Comparison of ENCODE assay signal across 16 cellular contexts in genomic region chr1:81226603-81226928, GRCh38.
DNase-seq lines count a peak whose midpoint lies in the region; ATAC-seq and TF ChIP-seq lines count a peak whose summit lies in the region.
"Had no signal": no experiment of that assay in that cellular context is flagged by ENCODE, and none has a peak within 500 bp of the region (broad histone marks: within the 10 kb centered on the region; RNA-seq: fewer than 3 reads in every experiment).

No MANE protein-coding gene starts in this region.

- TF ChIP-seq CTCF in neural cell (IDR thresholded peaks at IDR 0.05; ENCODE audit: poor library complexity, severe bottlenecking) (no peak), upper lobe of left lung (IDR thresholded peaks at IDR 0.05) (no peak)

- no peak for TF ChIP-seq POLR2A in upper lobe of left lung (IDR thresholded peaks at IDR 0.05)

- TF ChIP-seq EP300 in neural cell (conservative IDR thresholded peaks at IDR 0.05; ENCODE audit: poor library complexity, severe bottlenecking) = peak; percentile 58
- no peak for TF ChIP-seq EP300 in upper lobe of left lung (IDR thresholded peaks at IDR 0.05)

- H2AFZ ChIP-seq in neural cell (ENCODE audit: low read depth, low read length) = no peak overlapping the region

- H3K9me2 ChIP-seq in neural cell (ENCODE audit: insufficient read depth, low read length) = no peaks in the 10 kb centered on the region

- no peak for DNase-seq in upper lobe of left lung
- no peak for DNase-seq in AML-193 (lab: John Stamatoyannopoulos, UW)
- DNase-seq in EL = no peak
- DNase-seq: COR-L47, DMS53, H7, NCI-H1105 treated with DMSO at 0.1 percent for 48 hours, NCI-H1930, NCI-H748 treated with DMSO at 0.1 percent for 48 hours, T-helper 9 cell had no signal

- peak overlapping the region; percentile 14 for H3K4me3 ChIP-seq in neural cell (ENCODE audit: low read length)
- no peak overlapping the region for H3K4me3 ChIP-seq in upper lobe of left lung
- H3K4me3 ChIP-seq: SK-N-MC had no signal

- no peak overlapping the region for H3K4me2 ChIP-seq in neural cell (ENCODE audit: low read length)

- ATAC-seq in GM18502 (IDR thresholded peaks at IDR 0.05; ENCODE audit: poor library complexity, unreplicated experiment) (peak; percentile 31), GM21515 (IDR thresholded peaks at IDR 0.05; ENCODE audit: unreplicated experiment) (peak; percentile 58), HG03378 (IDR thresholded peaks at IDR 0.05; ENCODE audit: unreplicated experiment) (peak; percentile 25), upper lobe of left lung (ENCODE audit: low FRiP score in 2 of 2) (no peak)

- no peaks in the 10 kb centered on the region for H3F3A ChIP-seq in neural cell (ENCODE audit: insufficient read depth, low read length, poor library complexity, severe bottlenecking)

- H3K79me2 ChIP-seq in neural cell (replicated peaks; ENCODE audit: insufficient read depth, low read length) = no peaks in the 10 kb centered on the region

- H3K27me3 ChIP-seq in neural cell (ENCODE audit: insufficient read depth, low read depth, low read length) (no peaks in the 10 kb centered on the region), upper lobe of left lung (no peaks in the 10 kb centered on the region)

- H3K4me1 ChIP-seq in upper lobe of left lung = no peaks in the 10 kb centered on the region

- H3K9ac ChIP-seq in neural cell (ENCODE audit: low read length) = no peak overlapping the region

- peak overlapping the region; percentile 26 for H3K27ac ChIP-seq in neural cell (ENCODE audit: low read length)
- no peak overlapping the region for H3K27ac ChIP-seq in upper lobe of left lung
- H3K27ac ChIP-seq: HL-60, SK-N-MC had no signal

- 81 to 88% methylated on average over 2 of the region's 2 CpGs for WGBS in upper lobe of left lung, 2 donors

- no peak for TF ChIP-seq RAD21 in neural cell (conservative IDR thresholded peaks at IDR 0.05)

- H3K36me3 ChIP-seq in neural cell (ENCODE audit: insufficient read depth, low read length) (no peaks in the 10 kb centered on the region), upper lobe of left lung (no peaks in the 10 kb centered on the region)

- H3K9me3 ChIP-seq in neural cell (ENCODE audit: low read length) = no peaks in the 10 kb centered on the region
- no peaks in the 10 kb centered on the region for H3K9me3 ChIP-seq in upper lobe of left lung

- H4K20me1 ChIP-seq in neural cell (ENCODE audit: insufficient read depth) = no peaks in the 10 kb centered on the region

TF ChIP-seq in neural cell, 6 proteins besides CTCF, POLR2A, EP300 and RAD21:
- TF ChIP-seq MXI1 (conservative IDR thresholded peaks at IDR 0.05; ENCODE audit: poor library complexity, severe bottlenecking) (no peak), SMC3 (conservative IDR thresholded peaks at IDR 0.05; ENCODE audit: poor library complexity) (no peak), POLR2AphosphoS5 (IDR thresholded peaks at IDR 0.05) (peak; percentile 58)

Comparison
In these comparisons a context has a peak if more than half of its experiments do, and no peak if none do; other contexts are left out.
1. ATAC-seq: peak in GM18502 (single experiment), GM21515 (single experiment) and HG03378 (single experiment); none in upper lobe of left lung (0 of 2).